8 cellular contexts compared by ENCODE assay signal in the genomic region with DNA sequence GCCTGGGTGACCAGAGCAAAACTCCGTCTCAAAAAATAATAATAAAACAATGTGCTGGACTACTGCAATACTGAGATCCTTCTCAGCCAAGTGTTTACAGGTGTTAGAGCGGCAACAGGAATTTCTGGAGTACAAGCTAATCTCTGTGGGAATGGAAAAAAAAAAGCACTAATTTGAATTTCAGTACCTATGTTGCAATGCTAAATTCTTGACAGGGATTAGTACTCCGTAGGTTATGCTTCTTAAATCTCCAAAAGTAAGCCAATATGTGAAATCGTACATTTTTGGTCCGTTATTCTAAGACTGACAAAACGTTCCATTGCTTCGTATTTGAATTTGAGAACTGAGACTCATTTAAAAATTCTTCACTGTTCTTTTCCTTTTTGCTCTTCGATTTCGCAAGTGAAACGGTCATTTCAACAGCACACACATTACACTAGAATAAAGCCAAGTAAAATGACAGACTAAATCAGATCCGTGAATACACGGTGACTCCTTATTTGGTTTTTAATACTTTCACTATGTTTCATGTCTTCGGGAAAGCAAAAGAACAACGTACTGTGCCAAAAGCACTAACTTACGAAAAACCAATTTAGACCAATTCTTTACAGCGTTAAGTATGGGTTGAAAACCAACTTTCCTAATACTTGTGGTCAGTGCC. TPM values are rescaled to one million over a fixed set of nuclear protein-coding genes. Genes with fewer than 3 reads are reported as not detected.
A peak's percentile ranks its signal among the peaks of the same experiment; 100 is the strongest.
DNase-seq lines count a peak whose midpoint lies in the region; ATAC-seq, FAIRE-seq and TF ChIP-seq lines count a peak whose summit lies in the region.

No MANE protein-coding gene starts in this region.

- FAIRE-seq in RCC 7860 (lab: Jason Lieb, UNC): no peak

- H3K4me1 Mint-ChIP-seq in natural killer cell treated with Interleukin-12 subunit alpha and Interleukin-12 subunit beta and Interleukin-15 and Interleukin-18, amount 100 ng/mL, for 72 hours (ENCODE audit: low read depth in 2 of 2): peaks cover 13 to 17% of the 10 kb centered on the region in 2 donors

- no peaks in the 10 kb centered on the region for H3K36me3 Mint-ChIP-seq in natural killer cell treated with Interleukin-12 subunit alpha and Interleukin-12 subunit beta and Interleukin-15 and Interleukin-18, amount 100 ng/mL, for 72 hours

- H3K4me3 Mint-ChIP-seq in natural killer cell treated with Interleukin-12 subunit alpha and Interleukin-12 subunit beta and Interleukin-15 and Interleukin-18, amount 100 ng/mL, for 72 hours: peak overlapping the region; percentile 79

- ATAC-seq in natural killer cell treated with Interleukin-12 subunit alpha and Interleukin-12 subunit beta and Interleukin-15 and Interleukin-18, amount 100 ng/mL, for 72 hours: no peak
- no peak for ATAC-seq in GM21786 (IDR thresholded peaks at IDR 0.05; ENCODE audit: unreplicated experiment)

- no peaks in the 10 kb centered on the region for H3K4me1 ChIP-seq in NT2/D1 (ENCODE audit: insufficient read depth, insufficient read length)

- no peaks in the 10 kb centered on the region for H3K27me3 ChIP-seq in NT2/D1 (ENCODE audit: insufficient read depth, insufficient read length)

- DNase-seq in GM12865 (ENCODE audit: low read depth) (peak; percentile 35), NT2/D1 (ENCODE audit: low read depth, low spot score) (no peak), dedifferentiated amniotic fluid mesenchymal stem cell (ENCODE audit: extremely low spot score) (peak; percentile 37), HPDE6-E6E7 (ENCODE audit: extremely low spot score) (no peak), NCI-H2081 (lab: John Stamatoyannopoulos, UW) (no peak), RCC 7860 (ENCODE audit: low spot score) (no peak)
- DNase-seq in natural killer cell treated with Interleukin-12 subunit alpha and Interleukin-12 subunit beta and Interleukin-15 and Interleukin-18, amount 100 ng/mL, for 72 hours (ENCODE audit: low spot score): no peak

- peaks cover 7% of the 10 kb centered on the region; the same call in 1 of the 2 replicates for H3K9me3 ChIP-seq in NT2/D1 (ENCODE audit: insufficient read depth, low read length)

- H3K9ac ChIP-seq in NT2/D1 (ENCODE audit: insufficient read length, low read depth): peak overlapping the region; percentile 67

- no peak for TF ChIP-seq CTCF in GM12865 (IDR thresholded peaks at IDR 0.05; ENCODE audit: insufficient read depth, low read depth, low read length, missing control alignments)

- peak overlapping the region; percentile 95 for H3K4me3 ChIP-seq in GM12865 (ENCODE audit: low read depth, low read length)
- H3K4me3 ChIP-seq in NT2/D1 (ENCODE audit: insufficient read length, low read depth): peak overlapping the region; percentile 49

- peaks cover 6% of the 10 kb centered on the region for H3K36me3 ChIP-seq in NT2/D1 (ENCODE audit: insufficient read depth, insufficient read length, low read length)

- H3K27ac Mint-ChIP-seq in natural killer cell treated with Interleukin-12 subunit alpha and Interleukin-12 subunit beta and Interleukin-15 and Interleukin-18, amount 100 ng/mL, for 72 hours: peak overlapping the region; percentile 60 to 93

- H3K27me3 Mint-ChIP-seq in natural killer cell treated with Interleukin-12 subunit alpha and Interleukin-12 subunit beta and Interleukin-15 and Interleukin-18, amount 100 ng/mL, for 72 hours: no peaks in the 10 kb centered on the region

- H3K9me3 Mint-ChIP-seq in natural killer cell treated with Interleukin-12 subunit alpha and Interleukin-12 subunit beta and Interleukin-15 and Interleukin-18, amount 100 ng/mL, for 72 hours: no peaks in the 10 kb centered on the region

RNA-seq across cellular contexts. Expression of a gene that starts 1.0 kb away (rescaled TPM):
- total RNA-seq in natural killer cell treated with Interleukin-12 subunit alpha and Interleukin-12 subunit beta and Interleukin-15 and Interleukin-18, amount 100 ng/mL, for 72 hours: 10 to 100 TPM; 12.5 to 40.6 TPM

RNA-seq across cellular contexts. Expression of a gene that starts 11.1 kb away (rescaled TPM):
- total RNA-seq in natural killer cell treated with Interleukin-12 subunit alpha and Interleukin-12 subunit beta and Interleukin-15 and Interleukin-18, amount 100 ng/mL, for 72 hours: 10 to 100 TPM; 52.3 to 55.3 TPM

RNA-seq across cellular contexts. Expression of a gene that starts 56.0 kb away (rescaled TPM):
- 10 to 100 TPM; 16.8 to 60.0 TPM for total RNA-seq in natural killer cell treated with Interleukin-12 subunit alpha and Interleukin-12 subunit beta and Interleukin-15 and Interleukin-18, amount 100 ng/mL, for 72 hours

Comparison
In these comparisons a context has a peak if more than half of its experiments do, and no peak if none do; other contexts are left out.
1. DNase-seq: peak in GM12865 (single experiment) and dedifferentiated amniotic fluid mesenchymal stem cell (single experiment); none in NT2/D1 (single experiment), natural killer cell treated with Interleukin-12 subunit alpha and Interleukin-12 subunit beta and Interleukin-15 and Interleukin-18, amount 100 ng/mL, for 72 hours (single experiment), HPDE6-E6E7 (single experiment), NCI-H2081 (0 of 2) and RCC 7860 (single experiment).